Comparison of ENCODE assay signal across 14 cellular contexts in the genomic region with DNA sequence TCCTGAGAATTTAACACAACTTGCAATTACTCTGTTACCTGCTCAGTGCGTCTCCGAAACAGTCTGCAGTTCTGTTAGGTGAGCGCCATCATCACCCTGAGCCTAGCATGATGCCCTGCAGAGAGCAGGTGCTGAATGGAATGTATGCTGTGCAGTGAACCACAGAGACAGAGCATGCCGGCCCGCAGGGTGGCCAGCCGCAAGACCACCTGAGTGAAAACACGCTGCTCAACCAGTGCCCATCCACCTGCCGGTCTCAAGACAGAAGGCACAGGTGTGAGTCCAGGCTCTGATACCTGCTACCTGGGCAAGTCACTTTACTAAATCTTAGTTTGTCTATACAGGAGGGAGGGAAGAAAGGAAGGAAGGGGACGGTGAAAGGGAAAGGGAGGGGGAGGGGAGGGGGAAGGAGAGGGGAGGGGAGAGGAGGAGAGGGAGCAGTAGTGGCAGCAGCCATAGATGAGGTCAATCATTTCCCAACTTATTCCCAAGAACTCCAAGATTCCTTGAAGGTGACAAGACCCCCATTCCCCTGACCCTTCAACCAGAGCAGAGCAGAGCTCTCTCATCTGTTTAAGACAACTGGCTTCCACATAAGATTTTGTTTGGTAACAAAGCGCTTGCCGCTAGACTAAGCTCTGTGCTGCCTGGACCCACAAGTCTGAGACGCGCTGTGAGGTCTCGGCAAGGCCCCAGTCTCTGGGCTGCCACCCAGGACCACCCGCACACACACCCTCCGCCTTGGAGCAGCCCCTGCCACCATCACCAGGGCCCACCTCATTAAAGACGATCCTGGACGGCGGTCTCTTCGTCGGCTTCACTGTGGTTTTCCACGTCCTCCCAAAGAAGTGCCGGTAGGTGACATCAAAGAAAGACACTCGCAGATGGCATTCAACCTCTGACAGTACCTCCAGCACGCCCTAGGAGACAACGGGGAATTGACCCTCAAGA. TPM values are rescaled to one million over a fixed set of nuclear protein-coding genes. Genes with fewer than 3 reads are reported as not detected.
A peak's percentile ranks its signal among the peaks of the same experiment; 100 is the strongest.
DNase-seq lines count a peak whose midpoint lies in the region; ATAC-seq lines count a peak whose summit lies in the region.
"Had no signal": no experiment of that assay in that cellular context is flagged by ENCODE, and none has a peak within 500 bp of the region (broad histone marks: within the 10 kb centered on the region; RNA-seq: fewer than 3 reads in every experiment).

No MANE protein-coding gene starts in this region.

- peak overlapping the region; percentile 72 to 84 for H3K27ac Mint-ChIP-seq in effector memory CD8-positive, alpha-beta T cell
- peak overlapping the region; percentile 89 for H3K27ac Mint-ChIP-seq in stimulated activated effector memory CD8-positive, alpha-beta T cell treated with anti-CD3 and anti-CD28 coated beads, Interleukin-12 subunit alpha, Interleukin-12 subunit beta, amount 100 ng/mL, for 72 hours

- peak; percentile 61 for DNase-seq in activated effector memory CD4-positive, alpha-beta T cell treated with anti-CD3 and anti-CD28 coated beads, Interleukin-2, amount 50 U/mL, for 16 hours
- no peak for DNase-seq in activated effector memory CD4-positive, alpha-beta T cell treated with Interleukin-2 at 50 U/mL for 16 hours
- peak; percentile 65 for DNase-seq in Jurkat, Clone E6-1 (ENCODE audit: low read depth, low spot score)
- no peak for DNase-seq in effector memory CD8-positive, alpha-beta T cell
- no peak for DNase-seq in stimulated activated effector memory CD8-positive, alpha-beta T cell treated with anti-CD3 and anti-CD28 coated beads, Interleukin-12 subunit alpha, Interleukin-12 subunit beta, amount 100 ng/mL, for 72 hours (ENCODE audit: low spot score in 2 of 2)
- DNase-seq in NCI-H446 treated with DMSO at 0.1 percent for 48 hours (lab: John Stamatoyannopoulos, UW): no peak
- no peak for DNase-seq in occipital lobe (lab: John Stamatoyannopoulos, UW)
- no peak for DNase-seq in stimulated activated CD4-positive, alpha-beta T cell treated with anti-CD3 and anti-CD28 coated beads, Interleukin-4, amount 100 ng/mL, for 1 hour
- DNase-seq: activated T-cell treated with anti-CD3 and anti-CD28 coated beads, Interleukin-2, amount 50 U/mL, for 4 hours; effector CD4-positive, alpha-beta T cell; NCI-H187 treated with DMSO at 0.1 percent for 48 hours; NCI-H774; SIG-M5 had no signal

- H3K4me3 Mint-ChIP-seq in effector memory CD8-positive, alpha-beta T cell: no peak overlapping the region
- no peak overlapping the region for H3K4me3 Mint-ChIP-seq in stimulated activated effector memory CD8-positive, alpha-beta T cell treated with anti-CD3 and anti-CD28 coated beads, Interleukin-12 subunit alpha, Interleukin-12 subunit beta, amount 100 ng/mL, for 72 hours
- H3K4me3 Mint-ChIP-seq: activated T-cell treated with anti-CD3 and anti-CD28 coated beads, Interleukin-2, amount 50 U/mL, for 4 hours had no signal

- no peaks in the 10 kb centered on the region for H3K9me3 Mint-ChIP-seq in effector memory CD8-positive, alpha-beta T cell
- H3K9me3 Mint-ChIP-seq in stimulated activated effector memory CD8-positive, alpha-beta T cell treated with anti-CD3 and anti-CD28 coated beads, Interleukin-12 subunit alpha, Interleukin-12 subunit beta, amount 100 ng/mL, for 72 hours: no peaks in the 10 kb centered on the region
- H3K9me3 Mint-ChIP-seq: activated T-cell treated with anti-CD3 and anti-CD28 coated beads, Interleukin-2, amount 50 U/mL, for 4 hours had no signal

- H3K4me1 Mint-ChIP-seq in effector memory CD8-positive, alpha-beta T cell (ENCODE audit: low read depth in 2 of 2): peaks cover 4 to 8% of the 10 kb centered on the region in 2 donors
- H3K4me1 Mint-ChIP-seq in stimulated activated effector memory CD8-positive, alpha-beta T cell treated with anti-CD3 and anti-CD28 coated beads, Interleukin-12 subunit alpha, Interleukin-12 subunit beta, amount 100 ng/mL, for 72 hours: peaks cover 22% of the 10 kb centered on the region

- peaks cover 3% of the 10 kb centered on the region for H3K36me3 Mint-ChIP-seq in effector memory CD8-positive, alpha-beta T cell (ENCODE audit: insufficient read depth)
- H3K36me3 Mint-ChIP-seq in stimulated activated effector memory CD8-positive, alpha-beta T cell treated with anti-CD3 and anti-CD28 coated beads, Interleukin-12 subunit alpha, Interleukin-12 subunit beta, amount 100 ng/mL, for 72 hours: peaks cover 19% of the 10 kb centered on the region

- no peak overlapping the region for H3K4me3 ChIP-seq in Jurkat, Clone E6-1 (ENCODE audit: low read length)
- H3K4me3 ChIP-seq: prostate gland had no signal

- H3K27me3 Mint-ChIP-seq in effector memory CD8-positive, alpha-beta T cell: no peaks in the 10 kb centered on the region

- peak; percentile 27 for ATAC-seq in effector memory CD8-positive, alpha-beta T cell (replicated peaks)
- peak; percentile 39 for ATAC-seq in stimulated activated effector memory CD8-positive, alpha-beta T cell treated with anti-CD3 and anti-CD28 coated beads, Interleukin-12 subunit alpha, Interleukin-12 subunit beta, amount 100 ng/mL, for 72 hours
- ATAC-seq: activated T-cell treated with anti-CD3 and anti-CD28 coated beads, Interleukin-2, amount 50 U/mL, for 4 hours had no signal

RNA-seq across cellular contexts. Expression of gene NPHP4, which starts 14.5 kb away (rescaled TPM):
- 30.0 TPM for polyA plus RNA-seq in Jurkat, Clone E6-1 (2012; ENCODE audit: insufficient read depth, insufficient read length)
- 8.6 TPM for total RNA-seq in occipital lobe

Comparison
In these comparisons a context has a peak if more than half of its experiments do, and no peak if none do; other contexts are left out.
1. DNase-seq: peak in activated effector memory CD4-positive, alpha-beta T cell treated with anti-CD3 and anti-CD28 coated beads, Interleukin-2, amount 50 U/mL, for 16 hours (single experiment) and Jurkat, Clone E6-1 (single experiment); none in activated effector memory CD4-positive, alpha-beta T cell treated with Interleukin-2 at 50 U/mL for 16 hours (single experiment), effector memory CD8-positive, alpha-beta T cell (0 of 3), stimulated activated effector memory CD8-positive, alpha-beta T cell treated with anti-CD3 and anti-CD28 coated beads, Interleukin-12 subunit alpha, Interleukin-12 subunit beta, amount 100 ng/mL, for 72 hours (0 of 2), NCI-H446 treated with DMSO at 0.1 percent for 48 hours (single experiment), occipital lobe (single experiment) and stimulated activated CD4-positive, alpha-beta T cell treated with anti-CD3 and anti-CD28 coated beads, Interleukin-4, amount 100 ng/mL, for 1 hour (single experiment).